ENCODE assay signal across 7 cellular contexts in genomic region chr1:241998412-241998921, GRCh38. TPM values are rescaled to one million over a fixed set of nuclear protein-coding genes. Genes with fewer than 3 reads are reported as not detected.
DNase-seq lines count a peak whose midpoint lies in the region; ATAC-seq and TF ChIP-seq lines count a peak whose summit lies in the region.

No MANE protein-coding gene starts in this region.

- H3K4me3 ChIP-seq in PC-9 = no peak overlapping the region
- peak overlapping the region; percentile 46 for H3K4me3 ChIP-seq in fibroblast of pulmonary artery (replicated peaks; ENCODE audit: low read depth, low read length)

- no peaks in the 10 kb centered on the region for H3K79me2 ChIP-seq in PC-9 (ENCODE audit: low read depth)

- H3K36me3 ChIP-seq in PC-9 (ENCODE audit: low read depth) = no peaks in the 10 kb centered on the region

- no peaks in the 10 kb centered on the region for H3K9me3 ChIP-seq in PC-9 (ENCODE audit: insufficient read depth, low read depth)

- BruUV-seq in PC-9 (replicated peaks; lab: Mats Ljungman, UMichigan) = TSS peak; percentile 16

- peaks cover 4% of the 10 kb centered on the region for H3K27me3 Mint-ChIP-seq in nephron progenitor cell (ENCODE audit: low read depth, poor library complexity)
- peaks cover 7% of the 10 kb centered on the region for H3K27me3 Mint-ChIP-seq in stimulated activated naive CD8-positive, alpha-beta T cell treated with anti-CD3 and anti-CD28 coated beads, Interleukin-15, Interleukin-2, amounts not matched to agents 100 ng/mL and 50 ng/mL, for 24 hours

- H3K27ac Mint-ChIP-seq in nephron progenitor cell = no peak overlapping the region
- H3K27ac Mint-ChIP-seq in stimulated activated naive CD8-positive, alpha-beta T cell treated with anti-CD3 and anti-CD28 coated beads, Interleukin-15, Interleukin-2, amounts not matched to agents 100 ng/mL and 50 ng/mL, for 24 hours = no peak overlapping the region

- peak overlapping the region; percentile 71 for H3K4me3 Mint-ChIP-seq in nephron progenitor cell
- peak overlapping the region; percentile 70 for H3K4me3 Mint-ChIP-seq in stimulated activated naive CD8-positive, alpha-beta T cell treated with anti-CD3 and anti-CD28 coated beads, Interleukin-15, Interleukin-2, amounts not matched to agents 100 ng/mL and 50 ng/mL, for 24 hours

- H3K27me3 ChIP-seq in PC-9 (ENCODE audit: insufficient read depth, low read depth) = no peaks in the 10 kb centered on the region

- intact Hi-C loops in PC-9 (cut with micrococcal nuclease; ENCODE audit: unreplicated experiment) = loop anchor here (5.0 to 10.0 kb wide), 3 partner anchors 294 to 484 kb away; partner anchors contain the start of gene FH

- no peaks in the 10 kb centered on the region for H3K9me3 Mint-ChIP-seq in nephron progenitor cell
- H3K9me3 Mint-ChIP-seq in stimulated activated naive CD8-positive, alpha-beta T cell treated with anti-CD3 and anti-CD28 coated beads, Interleukin-15, Interleukin-2, amounts not matched to agents 100 ng/mL and 50 ng/mL, for 24 hours = no peaks in the 10 kb centered on the region

- POLR2A ChIA-PET in PC-9 (lab: Charles Lee; ENCODE audit: unreplicated experiment) = no interaction called here

- CTCF ChIA-PET in PC-9 (lab: Charles Lee) = interaction anchor here (0.6 to 1.1 kb wide), 3 partner anchors 12 to 125 kb away, joined by 3 to 4 read pairs (median 3); no protein-coding TSS in a partner anchor

- no peak; the same call in 1 of the 2 replicates for TF ChIP-seq CTCF in PC-9 (conservative IDR thresholded peaks at IDR 0.05)
- TF ChIP-seq CTCF in fibroblast of pulmonary artery (IDR thresholded peaks at IDR 0.05; ENCODE audit: low read length, missing control alignments) = peak; percentile 69
- TF ChIP-seq CTCF in nephron progenitor cell (IDR thresholded peaks at IDR 0.05) = peak; percentile 47

- no peaks in the 10 kb centered on the region for H3K36me3 Mint-ChIP-seq in nephron progenitor cell (ENCODE audit: low read depth)
- H3K36me3 Mint-ChIP-seq in stimulated activated naive CD8-positive, alpha-beta T cell treated with anti-CD3 and anti-CD28 coated beads, Interleukin-15, Interleukin-2, amounts not matched to agents 100 ng/mL and 50 ng/mL, for 24 hours (ENCODE audit: low read depth) = no peaks in the 10 kb centered on the region

- H3K9me2 ChIP-seq in PC-9 (ENCODE audit: insufficient read depth) = no peaks in the 10 kb centered on the region

- no peaks in the 10 kb centered on the region for H4K20me1 ChIP-seq in PC-9 (ENCODE audit: insufficient read depth)

- H3K4me1 Mint-ChIP-seq in nephron progenitor cell = peaks cover 19% of the 10 kb centered on the region
- no peaks in the 10 kb centered on the region for H3K4me1 Mint-ChIP-seq in stimulated activated naive CD8-positive, alpha-beta T cell treated with anti-CD3 and anti-CD28 coated beads, Interleukin-15, Interleukin-2, amounts not matched to agents 100 ng/mL and 50 ng/mL, for 24 hours (ENCODE audit: low read depth)

- DNase-seq in PC-9 (peak; percentile 58 to 80), activated T-helper 1 cell treated with Interleukin-2 at 50 U/mL for 16 hours (ENCODE audit: low read depth) (peak; percentile 2), fibroblast of pulmonary artery (ENCODE audit: low read depth) (peak; percentile 71), nephron progenitor cell (peak; percentile 70)

- H2AFZ ChIP-seq in PC-9 = no peak overlapping the region

- H3K4me2 ChIP-seq in PC-9 = no peak overlapping the region

- no peaks in the 10 kb centered on the region for H3F3A ChIP-seq in PC-9 (ENCODE audit: insufficient read depth, low read depth)

- H3K4me1 ChIP-seq in PC-9 (replicated peaks; ENCODE audit: insufficient read depth) = no peaks in the 10 kb centered on the region

- no peak overlapping the region for H3K27ac ChIP-seq in PC-9

- ATAC-seq in GM18858 (IDR thresholded peaks at IDR 0.05; ENCODE audit: unreplicated experiment) (peak; percentile 68), HG02973 (IDR thresholded peaks at IDR 0.05; ENCODE audit: unreplicated experiment) (peak; percentile 87)

RNA-seq across cellular contexts. Expression of gene MAP1LC3C, which starts 0.4 kb away (rescaled TPM):
- 0.68 and 1.2 TPM in 2 replicates for total RNA-seq in PC-9 (2021)

RNA-seq across cellular contexts. Expression of gene BECN2, which starts 40.9 kb away (rescaled TPM):
- 0.30 and 0.37 TPM in 2 replicates for total RNA-seq in PC-9 (2021)

Comparison
In these comparisons a context has a peak if more than half of its experiments do, and no peak if none do; other contexts are left out.
1. DNase-seq: peak in every context shown above with its lines; median percentile 71 in fibroblast of pulmonary artery; 70 in nephron progenitor cell; 69 in PC-9; 2 in activated T-helper 1 cell treated with Interleukin-2 at 50 U/mL for 16 hours.